1 cellular context compared by ENCODE assay signal in genomic region chr14:97993508-97994019, GRCh38.
TF ChIP-seq lines count a peak whose summit lies in the region.

No MANE protein-coding gene starts in this region.

TF ChIP-seq in HepG2, 621 proteins besides CTCF, POLR2A, EP300 and RAD21 (continued from another document):
- TF ChIP-seq, protein P1, sequence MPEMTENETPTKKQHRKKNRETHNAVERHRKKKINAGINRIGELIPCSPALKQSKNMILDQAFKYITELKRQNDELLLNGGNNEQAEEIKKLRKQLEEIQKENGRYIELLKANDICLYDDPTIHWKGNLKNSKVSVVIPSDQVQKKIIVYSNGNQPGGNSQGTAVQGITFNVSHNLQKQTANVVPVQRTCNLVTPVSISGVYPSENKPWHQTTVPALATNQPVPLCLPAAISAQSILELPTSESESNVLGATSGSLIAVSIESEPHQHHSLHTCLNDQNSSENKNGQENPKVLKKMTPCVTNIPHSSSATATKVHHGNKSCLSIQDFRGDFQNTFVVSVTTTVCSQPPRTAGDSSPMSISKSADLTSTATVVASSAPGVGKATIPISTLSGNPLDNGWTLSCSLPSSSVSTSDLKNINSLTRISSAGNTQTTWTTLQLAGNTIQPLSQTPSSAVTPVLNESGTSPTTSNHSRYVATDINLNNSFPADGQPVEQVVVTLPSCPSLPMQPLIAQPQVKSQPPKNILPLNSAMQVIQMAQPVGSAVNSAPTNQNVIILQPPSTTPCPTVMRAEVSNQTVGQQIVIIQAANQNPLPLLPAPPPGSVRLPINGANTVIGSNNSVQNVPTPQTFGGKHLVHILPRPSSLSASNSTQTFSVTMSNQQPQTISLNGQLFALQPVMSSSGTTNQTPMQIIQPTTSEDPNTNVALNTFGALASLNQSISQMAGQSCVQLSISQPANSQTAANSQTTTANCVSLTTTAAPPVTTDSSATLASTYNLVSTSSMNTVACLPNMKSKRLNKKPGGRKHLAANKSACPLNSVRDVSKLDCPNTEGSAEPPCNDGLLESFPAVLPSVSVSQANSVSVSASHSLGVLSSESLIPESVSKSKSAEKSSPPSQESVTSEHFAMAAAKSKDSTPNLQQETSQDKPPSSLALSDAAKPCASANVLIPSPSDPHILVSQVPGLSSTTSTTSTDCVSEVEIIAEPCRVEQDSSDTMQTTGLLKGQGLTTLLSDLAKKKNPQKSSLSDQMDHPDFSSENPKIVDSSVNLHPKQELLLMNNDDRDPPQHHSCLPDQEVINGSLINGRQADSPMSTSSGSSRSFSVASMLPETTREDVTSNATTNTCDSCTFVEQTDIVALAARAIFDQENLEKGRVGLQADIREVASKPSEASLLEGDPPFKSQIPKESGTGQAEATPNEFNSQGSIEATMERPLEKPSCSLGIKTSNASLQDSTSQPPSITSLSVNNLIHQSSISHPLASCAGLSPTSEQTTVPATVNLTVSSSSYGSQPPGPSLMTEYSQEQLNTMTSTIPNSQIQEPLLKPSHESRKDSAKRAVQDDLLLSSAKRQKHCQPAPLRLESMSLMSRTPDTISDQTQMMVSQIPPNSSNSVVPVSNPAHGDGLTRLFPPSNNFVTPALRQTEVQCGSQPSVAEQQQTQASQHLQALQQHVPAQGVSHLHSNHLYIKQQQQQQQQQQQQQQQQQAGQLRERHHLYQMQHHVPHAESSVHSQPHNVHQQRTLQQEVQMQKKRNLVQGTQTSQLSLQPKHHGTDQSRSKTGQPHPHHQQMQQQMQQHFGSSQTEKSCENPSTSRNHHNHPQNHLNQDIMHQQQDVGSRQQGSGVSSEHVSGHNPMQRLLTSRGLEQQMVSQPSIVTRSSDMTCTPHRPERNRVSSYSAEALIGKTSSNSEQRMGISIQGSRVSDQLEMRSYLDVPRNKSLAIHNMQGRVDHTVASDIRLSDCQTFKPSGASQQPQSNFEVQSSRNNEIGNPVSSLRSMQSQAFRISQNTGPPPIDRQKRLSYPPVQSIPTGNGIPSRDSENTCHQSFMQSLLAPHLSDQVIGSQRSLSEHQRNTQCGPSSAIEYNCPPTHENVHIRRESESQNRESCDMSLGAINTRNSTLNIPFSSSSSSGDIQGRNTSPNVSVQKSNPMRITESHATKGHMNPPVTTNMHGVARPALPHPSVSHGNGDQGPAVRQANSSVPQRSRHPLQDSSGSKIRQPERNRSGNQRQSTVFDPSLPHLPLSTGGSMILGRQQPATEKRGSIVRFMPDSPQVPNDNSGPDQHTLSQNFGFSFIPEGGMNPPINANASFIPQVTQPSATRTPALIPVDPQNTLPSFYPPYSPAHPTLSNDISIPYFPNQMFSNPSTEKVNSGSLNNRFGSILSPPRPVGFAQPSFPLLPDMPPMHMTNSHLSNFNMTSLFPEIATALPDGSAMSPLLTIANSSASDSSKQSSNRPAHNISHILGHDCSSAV (CRISPR knock-in tag; IDR thresholded peaks at IDR 0.05; ENCODE audit: borderline replicate concordance): no peak
